Comparison of ENCODE assay signal across 8 cellular contexts in genomic region chr19:44891016-44891882, GRCh38. TPM values are rescaled to one million over a fixed set of nuclear protein-coding genes. Genes with fewer than 3 reads are reported as not detected.
DNase-seq lines count a peak whose midpoint lies in the region; ATAC-seq, FAIRE-seq and TF ChIP-seq lines count a peak whose summit lies in the region.

Gene TOMM40, plus strand, starts transcription at chr19:44891254. Its CDS starts 162 bp downstream, at chr19:44891416.

- H3K27ac ChIP-seq in endothelial cell of umbilical vein (ENCODE audit: insufficient read depth, low read depth, low read length) (peak within 1 kb of the TSS; percentile 65), temporal lobe (ENCODE audit: low read depth, low read length) (peak within 1 kb of the TSS; percentile 87)

- TF ChIP-seq CTCF in WTC11 (IDR thresholded peaks at IDR 0.05) (no peak), endothelial cell of umbilical vein (IDR thresholded peaks at IDR 0.05; ENCODE audit: extremely low read depth in 1 of 2, insufficient read depth in 1 of 2, low read depth in 1 of 2, low read length in 2 of 2) (no peak)

- intact Hi-C loops in endothelial cell of umbilical vein (cut with micrococcal nuclease) = loop anchor here (2.0 to 5.0 kb wide), 3 partner anchors 20 to 172 kb away; no protein-coding TSS in a partner anchor

- ATAC-seq in WTC11 (no peak), naive B cell (ENCODE audit: low read depth in 2 of 2) (no peak)

- no peaks in the 10 kb centered on the region; the same call in 1 of the 2 replicates for H3K27me3 Mint-ChIP-seq in WTC11 (ENCODE audit: low read depth)
- no peaks in the 10 kb centered on the region for H3K27me3 Mint-ChIP-seq in naive B cell

- no peaks in the 10 kb centered on the region for H4K20me1 ChIP-seq in endothelial cell of umbilical vein (replicated peaks; ENCODE audit: control insufficient read depth, extremely low read depth, insufficient read depth, low read length)

- DNase-seq in EH (ENCODE audit: low read depth) = peak; percentile 100
- DNase-seq in H7 = peak; percentile 86
- peak; percentile 100 for DNase-seq in NCI-H1436 (lab: John Stamatoyannopoulos, UW)
- peak; percentile 65 for DNase-seq in WTC11 (ENCODE audit: low spot score)
- DNase-seq in endothelial cell of umbilical vein (ENCODE audit: low read depth, low spot score) = no peak
- DNase-seq in naive B cell = no peak
- no peak for DNase-seq in NCI-H446 treated with DMSO at 0.1 percent for 48 hours (lab: John Stamatoyannopoulos, UW)

- no peaks in the 10 kb centered on the region for H3K9me3 ChIP-seq in endothelial cell of umbilical vein (replicated peaks; ENCODE audit: control insufficient read depth, insufficient read depth, low read length)

- H3K4me2 ChIP-seq in endothelial cell of umbilical vein (ENCODE audit: insufficient read depth, low read length) = peak within 1 kb of the TSS; percentile 91

- H2AFZ ChIP-seq in endothelial cell of umbilical vein (ENCODE audit: low read depth, low read length) = no peak within 1 kb of the TSS

- no peak for FAIRE-seq in endothelial cell of umbilical vein (lab: Jason Lieb, UNC)

- peaks cover 31% of the 10 kb centered on the region for H3K36me3 ChIP-seq in H7 (replicated peaks; ENCODE audit: control insufficient read depth, insufficient read depth, low read length)
- H3K36me3 ChIP-seq in endothelial cell of umbilical vein (ENCODE audit: control insufficient read depth in 2 of 2, extremely low read depth in 1 of 2, insufficient read depth in 2 of 2, low read length in 2 of 2) = peaks cover 9 to 38% of the 10 kb centered on the region in 2 experiments

- dilution Hi-C loops in endothelial cell of umbilical vein (cut with MboI; ENCODE audit: extremely low pct_ligation_motif_present, low sequenced_read_pairs) = no loop called here

- H3K27ac Mint-ChIP-seq in WTC11 = peak within 1 kb of the TSS; percentile 97
- H3K27ac Mint-ChIP-seq in naive B cell = peak within 1 kb of the TSS; percentile 83 to 95 (median 90)

- TF ChIP-seq POLR2A in endothelial cell of umbilical vein (IDR thresholded peaks at IDR 0.05; ENCODE audit: low read depth, low read length) = peak; percentile 47

- no TSS peak for BruUV-seq in endothelial cell of umbilical vein (replicated peaks; lab: Mats Ljungman, UMichigan)

- H3K36me3 Mint-ChIP-seq in WTC11 = peaks cover 63% of the 10 kb centered on the region
- H3K36me3 Mint-ChIP-seq in naive B cell = peaks cover 0 to 16% of the 10 kb centered on the region in 2 donors

- H3K79me2 ChIP-seq in endothelial cell of umbilical vein (ENCODE audit: control insufficient read depth, insufficient read depth, low read length) = peaks cover 33% of the 10 kb centered on the region

- POLR2A ChIA-PET in WTC11 (lab: Charles Lee) (interaction anchor here (1.2 to 1.8 kb wide), 5 partner anchors 14 to 200 kb away, joined by 4 to 12 read pairs (median 6); partner anchors contain the start of genes APOE, CLPTM1 and NECTIN2), endothelial cell of umbilical vein (lab: Charles Lee) (interaction anchor here (1.0 to 1.4 kb wide), 2 partner anchors 10 to 15 kb away, joined by 3 read pairs; no protein-coding TSS in a partner anchor)

- H3K4me3 Mint-ChIP-seq in WTC11 (peak within 1 kb of the TSS; percentile 93), naive B cell (peak within 1 kb of the TSS; percentile 75 to 95 (median 90))

- peaks cover 21% of the 10 kb centered on the region for H3K4me1 Mint-ChIP-seq in WTC11
- peaks cover 33 to 44% (median 37%) of the 10 kb centered on the region in 3 donors for H3K4me1 Mint-ChIP-seq in naive B cell

- H3K9me1 ChIP-seq in endothelial cell of umbilical vein (replicated peaks; ENCODE audit: control insufficient read depth, extremely low read depth, insufficient read depth, low read length) = no peaks in the 10 kb centered on the region

- H3K9ac ChIP-seq in endothelial cell of umbilical vein (replicated peaks; ENCODE audit: extremely low read depth, insufficient read depth, low read length) = peak within 1 kb of the TSS; percentile 52

- CTCF ChIA-PET in WTC11 (lab: Charles Lee) (interaction anchor here (1.2 to 1.9 kb wide), 9 partner anchors 13 to 202 kb away, joined by 3 to 13 read pairs (median 7); partner anchors contain the start of gene APOE), endothelial cell of umbilical vein (lab: Charles Lee) (interaction anchor here (1.3 to 1.6 kb wide), 5 partner anchors 13 to 167 kb away, joined by 3 to 5 read pairs (median 4); no protein-coding TSS in a partner anchor)

- H3K4me1 ChIP-seq in endothelial cell of umbilical vein (ENCODE audit: control insufficient read depth, extremely low read depth, insufficient read depth, low read length) = peaks cover 16% of the 10 kb centered on the region

- H3K27me3 ChIP-seq in H7 (ENCODE audit: control insufficient read depth, insufficient read depth, low read length) (no peaks in the 10 kb centered on the region), endothelial cell of umbilical vein (ENCODE audit: control insufficient read depth in 2 of 2, insufficient read depth in 2 of 2, low read length in 2 of 2) (no peaks in the 10 kb centered on the region)

- H3K4me3 ChIP-seq in H7 (ENCODE audit: insufficient read depth, low read depth, low read length) (peak within 1 kb of the TSS; percentile 80), endothelial cell of umbilical vein (replicated peaks in 1 of 3; ENCODE audit: insufficient read depth in 1 of 3, low read depth in 1 of 3, low read length in 3 of 3) (peak within 1 kb of the TSS; percentile 53 to 81 (median 77))

- H3K9me3 Mint-ChIP-seq in WTC11 (no peaks in the 10 kb centered on the region), naive B cell (peaks cover 0 to 4% (median 0%) of the 10 kb centered on the region in 7 donors)

TF ChIP-seq in WTC11, 78 proteins besides CTCF, POLR2A, EP300 and RAD21 (continues in another document):
- TF ChIP-seq IRF1 (CRISPR knock-in tag; IDR thresholded peaks at IDR 0.05) = 0 out of 2 replicates have a peak, but pooled peaks have one; percentile 33

TF ChIP-seq in endothelial cell of umbilical vein, 7 proteins besides CTCF, POLR2A, EP300 and RAD21:
- TF ChIP-seq POLR2AphosphoS5 (IDR thresholded peaks at IDR 0.05; ENCODE audit: insufficient read depth, low read depth, low read length) = peak; percentile 86
- TF ChIP-seq JUN (IDR thresholded peaks at IDR 0.05; ENCODE audit: borderline replicate concordance, insufficient read depth, insufficient read length, low read depth) = no peak
- TF ChIP-seq, protein P1, sequence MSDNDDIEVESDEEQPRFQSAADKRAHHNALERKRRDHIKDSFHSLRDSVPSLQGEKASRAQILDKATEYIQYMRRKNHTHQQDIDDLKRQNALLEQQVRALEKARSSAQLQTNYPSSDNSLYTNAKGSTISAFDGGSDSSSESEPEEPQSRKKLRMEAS (IDR thresholded peaks at IDR 0.05; ENCODE audit: insufficient read depth, insufficient read length) = peak; percentile 2
- TF ChIP-seq GATA2 (IDR thresholded peaks at IDR 0.05; ENCODE audit: insufficient read depth, insufficient read length, low read depth, low read length) = no peak
- no peak for TF ChIP-seq MYC (IDR thresholded peaks at IDR 0.05; ENCODE audit: low read depth, low read length)

RNA-seq across cellular contexts. Expression of gene TOMM40, which starts in this region (rescaled TPM):
- 160 and 204 TPM in 2 replicates for total RNA-seq in H7 (2014; rRNA removed; shearing (Covaris generic))
- 166 to 221 TPM (median 181 TPM) in 3 replicates for total RNA-seq in WTC11 (2021)
- 90.7 and 101 TPM in 2 replicates for total RNA-seq in endothelial cell of umbilical vein
- 70.2 and 71.8 TPM in 2 replicates for polyA plus RNA-seq in endothelial cell of umbilical vein
- polyA plus RNA-seq in endothelial cell of umbilical vein (2011; cell fraction: cytosol; rRNA removed) = 71.4 and 71.8 TPM in 2 replicates
- 37.7 and 46.2 TPM in 2 replicates for polyA plus RNA-seq in endothelial cell of umbilical vein (2011; cell fraction: nucleus; rRNA removed)
- polyA plus RNA-seq in endothelial cell of umbilical vein (2012) = 65.0 and 68.0 TPM in 2 replicates
- 40.4 and 48.2 TPM in 2 replicates for polyA minus RNA-seq in endothelial cell of umbilical vein
- polyA minus RNA-seq in endothelial cell of umbilical vein (2011; cell fraction: cytosol; rRNA and poly(A)+ RNA removed) = 40.4 TPM
- polyA minus RNA-seq in endothelial cell of umbilical vein (2011; cell fraction: nucleus; rRNA and poly(A)+ RNA removed) = 12.9 and 13.6 TPM in 2 replicates
- polyA plus RNA-seq in naive B cell (ENCODE audit: low read depth in 6 of 6) = 10 to 100 TPM; 21.3 to 36.2 (median 25.8) TPM
- total RNA-seq in temporal lobe = 18.2 TPM

Comparison
In these comparisons a context has a peak if more than half of its experiments do, and no peak if none do; other contexts are left out.
1. DNase-seq: peak in EH (single experiment), H7 (single experiment), NCI-H1436 (single experiment) and WTC11 (single experiment); none in endothelial cell of umbilical vein (single experiment), naive B cell (single experiment) and NCI-H446 treated with DMSO at 0.1 percent for 48 hours (single experiment).